Comparison of ENCODE assay signal across 24 cellular contexts in the genomic region with DNA sequence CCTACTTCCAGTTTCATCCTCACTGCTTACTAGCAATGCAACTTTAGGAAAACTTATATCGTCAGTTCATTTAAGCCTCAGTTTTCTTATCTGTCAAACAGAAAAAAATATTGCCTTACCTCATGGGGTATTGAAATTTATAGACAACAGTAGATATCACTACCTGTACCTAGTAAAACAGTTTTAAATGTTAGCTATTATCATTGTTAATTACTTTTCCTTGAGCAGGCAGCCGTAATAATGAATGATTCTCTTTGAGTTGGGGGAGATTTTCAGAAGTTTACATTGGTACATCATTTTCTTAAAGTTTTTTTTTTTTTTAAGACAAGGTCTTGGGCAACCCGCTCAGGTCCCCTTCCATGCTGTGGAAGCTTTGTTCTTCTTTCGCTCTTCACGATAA.
"Had no signal": no experiment of that assay in that cellular context is flagged by ENCODE, and none has a peak within 500 bp of the region (broad histone marks: within the 10 kb centered on the region; RNA-seq: fewer than 3 reads in every experiment).

No MANE protein-coding gene starts in this region.

- H3K36me3 ChIP-seq: neutrophil, pancreas, right lobe of liver, sigmoid colon, stomach, thoracic aorta, thyroid gland, tibial nerve, upper lobe of right lung, uterus had no signal

- H3K27ac ChIP-seq: neutrophil, pancreas, psoas muscle, right lobe of liver, sigmoid colon, stomach, thoracic aorta, thyroid gland, tibial nerve, upper lobe of right lung, uterus had no signal

- H3K4me3 ChIP-seq: pancreas, psoas muscle, right lobe of liver, sigmoid colon, stomach, thoracic aorta, thyroid gland, tibial nerve, upper lobe of right lung, uterus had no signal

- H3K9me3 ChIP-seq: neutrophil, pancreas, psoas muscle, right lobe of liver, sigmoid colon, stomach, thoracic aorta, thyroid gland, tibial nerve, upper lobe of right lung, uterus had no signal

- H3K4me1 ChIP-seq: pancreas, psoas muscle, right lobe of liver, sigmoid colon, stomach, thyroid gland, tibial nerve, upper lobe of right lung, uterus had no signal

- H3K27me3 ChIP-seq: neutrophil, pancreas, right lobe of liver, sigmoid colon, stomach, thyroid gland, tibial nerve, uterus had no signal

- ATAC-seq: naive thymus-derived CD8-positive, alpha-beta T cell; natural killer cell treated with Interleukin-12 subunit alpha and Interleukin-12 subunit beta and Interleukin-15 and Interleukin-18, amount 100 ng/mL, for 72 hours; pancreas; psoas muscle; right cardiac atrium; right lobe of liver; stimulated activated effector memory CD8-positive, alpha-beta T cell treated with anti-CD3 and anti-CD28 coated beads, Interleukin-12 subunit alpha, Interleukin-12 subunit beta, amount 100 ng/mL, for 72 hours; stimulated activated naive B cell treated with anti-CD40 and anti-IgM and Interleukin-4, amounts not matched to agents 10 μg/mL and 1 μg/mL and 100 μg/mL, for 72 hours; upper lobe of right lung had no signal

- DNase-seq: naive thymus-derived CD8-positive, alpha-beta T cell; nephron progenitor cell; nucleus accumbens; pancreas; psoas muscle; right cardiac atrium; right lobe of liver; sigmoid colon; small intestine; stimulated activated CD4-positive, alpha-beta T cell treated with anti-CD3 and anti-CD28 coated beads, Interleukin-15, amount 100 ng/mL, for 24 hours; stimulated activated CD4-positive, alpha-beta T cell treated with anti-CD3 and anti-CD28 coated beads, Interleukin-2, amount 100 ng/mL, for 24 hours; stimulated activated CD4-positive, alpha-beta T cell treated with anti-CD3 and anti-CD28 coated beads, Interleukin-2, amount 100 ng/mL, for 48 hours; stimulated activated CD4-positive, alpha-beta T cell treated with anti-CD3 and anti-CD28 coated beads, Interleukin-4, amount 100 ng/mL, for 24 hours; stimulated activated naive B cell treated with anti-CD40 and anti-IgM and Interleukin-4, amounts not matched to agents 10 μg/mL and 1 μg/mL and 100 μg/mL, for 72 hours; stimulated activated naive CD4-positive, alpha-beta T cell treated with Interleukin-2 at 50 U/mL for 16 hours; stomach; thyroid gland; upper lobe of right lung; uterus had no signal
